21 cellular contexts compared by ENCODE assay signal in genomic region chr12:4866288-4866687, GRCh38. TPM values are rescaled to one million over a fixed set of nuclear protein-coding genes. Genes with fewer than 3 reads are reported as not detected.
A peak's percentile ranks its signal among the peaks of the same experiment; 100 is the strongest.
DNase-seq lines count a peak whose midpoint lies in the region; ATAC-seq and TF ChIP-seq lines count a peak whose summit lies in the region.
"Had no signal": no experiment of that assay in that cellular context is flagged by ENCODE, and none has a peak within 500 bp of the region (broad histone marks: within the 10 kb centered on the region; RNA-seq: fewer than 3 reads in every experiment).

No MANE protein-coding gene starts in this region.

- H3K4me1 ChIP-seq in stomach: peaks cover 0 to 9% (median 0%) of the 10 kb centered on the region in 4 donors
- H3K4me1 ChIP-seq: BE2C had no signal

- ATAC-seq in left lobe of liver: peak; percentile 14
- ATAC-seq: HCT116 had no signal

- TF ChIP-seq EP300 in stomach (IDR thresholded peaks at IDR 0.05): peak; percentile 53

- WGBS in stomach, 5 donors: 30 to 48% (median 38%) methylated on average over 9 of the region's 9 CpGs

- peak overlapping the region in 1 of 5 donors; percentile 29 for H3K27ac ChIP-seq in stomach

- no peak for TF ChIP-seq POLR2A in stomach (IDR thresholded peaks at IDR 0.05)

- DNase-seq in NCI-H1694 treated with DMSO at 0.1 percent for 48 hours (lab: John Stamatoyannopoulos, UW) (peak; percentile 12), NCI-H1694 (lab: John Stamatoyannopoulos, UW) (no peak), NCI-H446 treated with DMSO at 0.1 percent for 48 hours (lab: John Stamatoyannopoulos, UW) (peak; percentile 55), left lobe of liver (ENCODE audit: low spot score) (no peak), stomach (no peak), NCI-H128 (lab: John Stamatoyannopoulos, UW; ENCODE audit: unreplicated experiment) (no peak), HuH-7.5 (ENCODE audit: low spot score) (no peak)
- no peak for DNase-seq in activated CD8-positive, alpha-beta memory T cell treated with anti-CD3 and anti-CD28 coated beads, Interleukin-2, amount 50 U/mL, for 4 hours
- DNase-seq: BE2C, GOT3, Karpas-422, MV-4-11, NCI-H1105 treated with DMSO at 0.1 percent for 48 hours, NCI-H187, NCI-H510A, OCI-M1 had no signal

- H3K4me3 ChIP-seq in stomach: no peak overlapping the region

- H3K27me3 ChIP-seq in stomach: peaks cover 0 to 53% (median 3%) of the 10 kb centered on the region in 3 donors

- TF ChIP-seq CTCF in stomach (IDR thresholded peaks at IDR 0.05): no peak

- intact Hi-C loops in stomach (cut with DNase I; ENCODE audit: low total_unique reads): no loop called here

- H3K9me3 ChIP-seq in stomach: no peaks in the 10 kb centered on the region
- H3K9me3 ChIP-seq: BE2C had no signal

- no peaks in the 10 kb centered on the region for H3K36me3 ChIP-seq in stomach
- H3K36me3 ChIP-seq: BE2C had no signal

RNA-seq across cellular contexts. Expression of gene KCNA1, which starts 43.4 kb away (rescaled TPM):
- not detected for total RNA-seq in left lobe of liver
- 1 to 10 TPM in 2 of 5 donors, under 1 TPM in 1, not detected in 2; 0.58 to 5.4 (median 3.3) TPM for total RNA-seq in stomach
- under 1 TPM in 1 of 3 donors, not detected in 2; 0.15 TPM for polyA plus RNA-seq in stomach
- total RNA-seq: A172, M059J, SK-MEL-5 had no signal
- polyA plus RNA-seq: AG04450 had no signal

Comparison
In these comparisons a context has a peak if more than half of its experiments do, and no peak if none do; other contexts are left out.
1. DNase-seq: peak in NCI-H1694 treated with DMSO at 0.1 percent for 48 hours (single experiment) and NCI-H446 treated with DMSO at 0.1 percent for 48 hours (single experiment); none in NCI-H1694 (single experiment), left lobe of liver (single experiment), stomach (single experiment), NCI-H128 (single experiment), HuH-7.5 (single experiment) and activated CD8-positive, alpha-beta memory T cell treated with anti-CD3 and anti-CD28 coated beads, Interleukin-2, amount 50 U/mL, for 4 hours (single experiment).